ENCODE assay signal across 24 cellular contexts in genomic region chr19:55473201-55473600, GRCh38. TPM values are rescaled to one million over a fixed set of nuclear protein-coding genes. Genes with fewer than 3 reads are reported as not detected.
A peak's percentile ranks its signal among the peaks of the same experiment; 100 is the strongest.
DNase-seq lines count a peak whose midpoint lies in the region; ATAC-seq, FAIRE-seq and TF ChIP-seq lines count a peak whose summit lies in the region.
"Had no signal": no experiment of that assay in that cellular context is flagged by ENCODE, and none has a peak within 500 bp of the region (broad histone marks: within the 10 kb centered on the region; RNA-seq: fewer than 3 reads in every experiment).

No MANE protein-coding gene starts in this region.

- no peak for ATAC-seq in K562
- ATAC-seq in GM18861 (IDR thresholded peaks at IDR 0.05; ENCODE audit: unreplicated experiment), result no peak
- ATAC-seq: activated CD8-positive, alpha-beta T cell treated with anti-CD3 and anti-CD28 coated beads, Interleukin-2, amount 10 ng/mL, durations not matched to agents 7 days and 5 days; activated T-cell treated with anti-CD3 and anti-CD28 coated beads, Interleukin-2, amount 50 U/mL, for 4 hours; heart left ventricle had no signal

- no peak for TF ChIP-seq POLR2A in K562 (conservative IDR thresholded peaks at IDR 0.05)

- H3K36me3 Mint-ChIP-seq in nephron progenitor cell (ENCODE audit: low read depth), result no peaks in the 10 kb centered on the region
- H3K36me3 Mint-ChIP-seq: naive B cell had no signal

- H2AFZ ChIP-seq in K562 (ENCODE audit: low read depth, low read length), result peak overlapping the region; percentile 40; the same call in 1 of the 2 replicates

- H3K27ac ChIP-seq in 22Rv1, result peak overlapping the region; percentile 87
- H3K27ac ChIP-seq in K562 (ENCODE audit: extremely low read depth, low read depth, low read length), result no peak overlapping the region
- H3K27ac ChIP-seq: lower lobe of right lung, prostate gland, SK-N-MC had no signal

- peak overlapping the region in 1 of 2 experiments; percentile 66; a peak in 2 of 4 replicates for H3K9ac ChIP-seq in K562 (ENCODE audit: insufficient read depth in 1 of 2, low read depth in 2 of 2, low read length in 2 of 2)

- peaks cover 7% of the 10 kb centered on the region for H3K79me2 ChIP-seq in K562 (ENCODE audit: control insufficient read depth, insufficient read depth, low read length)

- BruUV-seq in K562 (replicated peaks; lab: Mats Ljungman, UMichigan), result no TSS peak

- no peak overlapping the region for H3K4me2 ChIP-seq in K562 (ENCODE audit: insufficient read depth, low read length)
- H3K4me2 ChIP-seq: smooth muscle cell had no signal

- peaks cover 52% of the 10 kb centered on the region for H3K4me1 Mint-ChIP-seq in nephron progenitor cell

- H3K36me3 ChIP-seq in K562 (ENCODE audit: control insufficient read depth, insufficient read depth, low read length), result no peaks in the 10 kb centered on the region; the same call in 1 of the 3 replicates
- H3K36me3 ChIP-seq: heart left ventricle, lower lobe of right lung, prostate gland had no signal

- POLR2A ChIA-PET in K562 (lab: Yijun Ruan, JAX), result no interaction called here

- no peak for TF ChIP-seq EP300 in K562 (IDR thresholded peaks at IDR 0.05; ENCODE audit: low read length)

- H3K4me3 Mint-ChIP-seq in nephron progenitor cell, result peak overlapping the region; percentile 52
- H3K4me3 Mint-ChIP-seq: activated B cell treated with CpG ODN at 0.5 μM for 24 hours; activated CD8-positive, alpha-beta T cell treated with anti-CD3 and anti-CD28 coated beads, Interleukin-2, amount 10 ng/mL, durations not matched to agents 7 days and 5 days; activated naive CD4-positive, alpha-beta T cell treated with anti-CD3 and anti-CD28 coated beads for 36 hours; activated T-cell treated with anti-CD3 and anti-CD28 coated beads, Interleukin-2, amount 50 U/mL, for 4 hours had no signal

- TF ChIP-seq RAD21 in K562 (CRISPR knock-in tag; conservative IDR thresholded peaks at IDR 0.05 in 1 of 2, IDR thresholded peaks at IDR 0.05 in 1 of 2), result no peak

- H3K4me1 ChIP-seq in K562 (replicated peaks in 1 of 2; ENCODE audit: control insufficient read depth in 2 of 2, insufficient read depth in 2 of 2, low read length in 2 of 2), result peaks cover 27 to 42% of the 10 kb centered on the region in 2 experiments
- H3K4me1 ChIP-seq: prostate gland had no signal

- in situ Hi-C loops in K562 (cut with MboI), result no loop called here

- H3K27ac Mint-ChIP-seq in nephron progenitor cell, result peak overlapping the region; percentile 92
- H3K27ac Mint-ChIP-seq: activated B cell treated with CpG ODN at 0.5 μM for 24 hours; activated CD8-positive, alpha-beta T cell treated with anti-CD3 and anti-CD28 coated beads, Interleukin-2, amount 10 ng/mL, durations not matched to agents 7 days and 5 days; activated naive CD4-positive, alpha-beta T cell treated with anti-CD3 and anti-CD28 coated beads for 36 hours had no signal

- no peaks in the 10 kb centered on the region for H3K9me3 ChIP-seq in K562 (replicated peaks; ENCODE audit: control insufficient read depth, insufficient read depth, low read depth, low read length)
- H3K9me3 ChIP-seq: heart left ventricle, lower lobe of right lung, prostate gland had no signal

- 60% methylated on average over 6 of the region's 8 CpGs for WGBS in K562 (ENCODE audit: insufficient coverage, low coverage, missing lambda C conversion rate)

- no peak for TF ChIP-seq CTCF in 22Rv1 (IDR thresholded peaks at IDR 0.05)
- TF ChIP-seq CTCF in K562 (IDR thresholded peaks at IDR 0.05 in 2 of 3, conservative IDR thresholded peaks at IDR 0.05 in 1 of 3; ENCODE audit: insufficient read depth in 2 of 3, low read depth in 1 of 3, low read length in 3 of 3), result no peak
- TF ChIP-seq CTCF in nephron progenitor cell (IDR thresholded peaks at IDR 0.05), result no peak

- H3K9me3 Mint-ChIP-seq in nephron progenitor cell, result no peaks in the 10 kb centered on the region
- H3K9me3 Mint-ChIP-seq: activated B cell treated with CpG ODN at 0.5 μM for 24 hours; activated naive CD4-positive, alpha-beta T cell treated with anti-CD3 and anti-CD28 coated beads for 36 hours; activated T-cell treated with anti-CD3 and anti-CD28 coated beads, Interleukin-2, amount 50 U/mL, for 4 hours; naive B cell had no signal

- H4K20me1 ChIP-seq in K562 (replicated peaks; ENCODE audit: control insufficient read depth, insufficient read depth, low read length), result no peaks in the 10 kb centered on the region

- no peaks in the 10 kb centered on the region for H3K27me3 ChIP-seq in K562 (ENCODE audit: control insufficient read depth in 2 of 2, insufficient read depth in 2 of 2, low read length in 2 of 2)
- H3K27me3 ChIP-seq: heart left ventricle had no signal

- peak; percentile 86 for DNase-seq in HT-29 (ENCODE audit: low spot score)
- no peak for DNase-seq in K562 (ENCODE audit: extremely low read depth in 1 of 4, low spot score in 3 of 4)
- DNase-seq in nephron progenitor cell, result no peak
- DNase-seq in DMS 273 treated with DMSO at 0.1 percent for 48 hours (lab: John Stamatoyannopoulos, UW), result no peak
- DNase-seq in activated naive CD4-positive, alpha-beta T cell treated with anti-CD3 and anti-CD28 coated beads, Interleukin-2, amount 50 U/mL, for 16 hours, result no peak
- no peak for DNase-seq in NCI-H187 (lab: John Stamatoyannopoulos, UW)
- DNase-seq: activated B cell treated with CpG ODN at 0.5 μM for 24 hours; activated CD8-positive, alpha-beta T cell treated with anti-CD3 and anti-CD28 coated beads, Interleukin-2, amount 10 ng/mL, durations not matched to agents 7 days and 5 days; activated naive CD4-positive, alpha-beta T cell treated with anti-CD3 and anti-CD28 coated beads for 36 hours; activated T-cell treated with anti-CD3 and anti-CD28 coated beads, Interleukin-2, amount 50 U/mL, for 4 hours; heart left ventricle; lower lobe of right lung; naive B cell; NCI-H1417 treated with DMSO at 0.1 percent for 48 hours; stimulated activated CD8-positive, alpha-beta memory T cell treated with anti-CD3 and anti-CD28 coated beads, Interleukin-4, amount 100 ng/mL, for 48 hours; T-helper 9 cell had no signal

- H3K4me3 ChIP-seq in K562, result no peak overlapping the region
- H3K4me3 ChIP-seq: heart left ventricle, lower lobe of right lung, prostate gland, SK-N-MC, smooth muscle cell had no signal

- FAIRE-seq in K562 (lab: Jason Lieb, UNC), result no peak
- FAIRE-seq: GM12892, urothelium cell line had no signal

- H3K9me1 ChIP-seq in K562 (ENCODE audit: control insufficient read depth, insufficient read depth, low read length), result no peaks in the 10 kb centered on the region

- CTCF ChIA-PET in K562 (lab: Yijun Ruan, JAX; ENCODE audit: low intra/inter-chr PET ratio), result no interaction called here

- H3K27me3 Mint-ChIP-seq in nephron progenitor cell (ENCODE audit: low read depth, poor library complexity), result peaks cover 4% of the 10 kb centered on the region
- H3K27me3 Mint-ChIP-seq: activated B cell treated with CpG ODN at 0.5 μM for 24 hours, naive B cell had no signal

- intact Hi-C loops in K562 (cut with micrococcal nuclease), result no loop called here

RNA-seq across cellular contexts. Expression of gene ZNF628, which starts 3.2 kb away (rescaled TPM):
- 29.9 TPM in 2 replicates for total RNA-seq in HT-29 (2014; rRNA removed; shearing (Covaris generic))
- total RNA-seq in K562 (2011; cell fraction: chromatin; rRNA removed; ENCODE audit: low replicate concordance), result 2.3 and 4.5 TPM in 2 replicates
- total RNA-seq in K562 (2011; cell fraction: nucleolus; rRNA removed), result 5.5 and 6.2 TPM in 2 replicates
- 2.3 and 2.4 TPM in 2 replicates for total RNA-seq in K562 (2011; cell fraction: nucleoplasm; rRNA removed)
- total RNA-seq in K562 (2014; rRNA removed) (3.7 and 5.7 TPM in 2 replicates), K562 (2014; rRNA removed; fragmentation: Illumina TruSeq; extraction: Trizol) (not detected in 2 replicates), K562 (2015; rRNA removed; fragmentation: Illumina TruSeq; extraction: Trizol) (0.76 and 1.5 TPM in 2 replicates), K562 (2021) (12.9 and 13.6 TPM in 2 replicates)
- polyA plus RNA-seq in K562 (2011; rRNA removed) (0.18 and 0.37 TPM in 2 replicates), K562 (2014; fragmentation: Illumina TruSeq; extraction: Trizol) (0.13 and 1.1 TPM in 2 replicates), K562 (2014; fragmentation: Nextera tagmentation; extraction: Ambion mirVana) (not detected), K562 (2014; rRNA removed) (3.7 and 6.4 TPM in 2 replicates)
- polyA plus RNA-seq in K562 (2011; cell fraction: cytosol; rRNA removed), result 0.28 and 1.3 TPM in 2 replicates
- polyA plus RNA-seq in K562 (2011; cell fraction: nucleus; rRNA removed), result 1.6 and 3.0 TPM in 2 replicates
- polyA plus RNA-seq in K562 (2012), result 6.5 and 9.2 TPM in 2 replicates
- 0.18 and 0.21 TPM in 2 replicates for polyA minus RNA-seq in K562 (2011; rRNA and poly(A)+ RNA removed)
- polyA minus RNA-seq in K562 (2011; cell fraction: cytosol; rRNA and poly(A)+ RNA removed), result 3.8 and 5.5 TPM in 2 replicates
- 1.9 and 2.0 TPM in 2 replicates for polyA minus RNA-seq in K562 (2011; cell fraction: nucleus; rRNA and poly(A)+ RNA removed)

RNA-seq across cellular contexts. Expression of gene C19orf85, which starts 8.7 kb away (rescaled TPM):
- total RNA-seq in HT-29 (2014; rRNA removed; shearing (Covaris generic)), result 0.41 and 0.83 TPM in 2 replicates
- total RNA-seq in K562 (2011; cell fraction: chromatin; rRNA removed; ENCODE audit: low replicate concordance), result not detected in 2 replicates
- not detected in 2 replicates for total RNA-seq in K562 (2011; cell fraction: nucleolus; rRNA removed)
- total RNA-seq in K562 (2011; cell fraction: nucleoplasm; rRNA removed), result not detected in 2 replicates
- total RNA-seq in K562 (2014; rRNA removed) (not detected in 2 replicates), K562 (2014; rRNA removed; fragmentation: Illumina TruSeq; extraction: Trizol) (not detected in 2 replicates), K562 (2015; rRNA removed; fragmentation: Illumina TruSeq; extraction: Trizol) (not detected in 2 replicates), K562 (2021) (not detected in 2 replicates)
- polyA plus RNA-seq in K562 (2011; rRNA removed) (not detected in 2 replicates), K562 (2014; fragmentation: Illumina TruSeq; extraction: Trizol) (not detected in 2 replicates), K562 (2014; fragmentation: Nextera tagmentation; extraction: Ambion mirVana) (not detected), K562 (2014; rRNA removed) (not detected in 2 replicates)
- polyA plus RNA-seq in K562 (2011; cell fraction: cytosol; rRNA removed), result not detected in 2 replicates
- not detected in 2 replicates for polyA plus RNA-seq in K562 (2011; cell fraction: nucleus; rRNA removed)
- polyA plus RNA-seq in K562 (2012), result not detected in 2 replicates
- polyA minus RNA-seq in K562 (2011; rRNA and poly(A)+ RNA removed), result not detected in 2 replicates
- polyA minus RNA-seq in K562 (2011; cell fraction: cytosol; rRNA and poly(A)+ RNA removed), result not detected in 2 replicates
- not detected in 2 replicates for polyA minus RNA-seq in K562 (2011; cell fraction: nucleus; rRNA and poly(A)+ RNA removed)
- total RNA-seq: activated B cell treated with CpG ODN at 0.5 μM for 24 hours; activated CD8-positive, alpha-beta T cell treated with anti-CD3 and anti-CD28 coated beads, Interleukin-2, amount 10 ng/mL, durations not matched to agents 7 days and 5 days; activated naive CD4-positive, alpha-beta T cell treated with anti-CD3 and anti-CD28 coated beads for 36 hours; activated T-cell treated with anti-CD3 and anti-CD28 coated beads, Interleukin-2, amount 50 U/mL, for 4 hours; heart left ventricle; lower lobe of right lung; prostate gland; smooth muscle cell; subcutaneous adipose tissue had no signal
- polyA plus RNA-seq: heart left ventricle, smooth muscle cell had no signal

RNA-seq across cellular contexts. Expression of gene ISOC2, which starts 11.8 kb away (rescaled TPM):
- total RNA-seq in HT-29 (2014; rRNA removed; shearing (Covaris generic)), result 323 and 339 TPM in 2 replicates
- total RNA-seq in K562 (2011; cell fraction: chromatin; rRNA removed; ENCODE audit: low replicate concordance), result 20.9 and 73.4 TPM in 2 replicates
- total RNA-seq in K562 (2011; cell fraction: nucleolus; rRNA removed), result 94.4 and 96.2 TPM in 2 replicates
- 62.6 and 89.3 TPM in 2 replicates for total RNA-seq in K562 (2011; cell fraction: nucleoplasm; rRNA removed)
- total RNA-seq in K562 (2014; rRNA removed) (229 and 491 TPM in 2 replicates), K562 (2014; rRNA removed; fragmentation: Illumina TruSeq; extraction: Trizol) (16.7 and 26.3 TPM in 2 replicates), K562 (2015; rRNA removed; fragmentation: Illumina TruSeq; extraction: Trizol) (99.3 and 105 TPM in 2 replicates), K562 (2021) (135 and 150 TPM in 2 replicates)
- polyA plus RNA-seq in K562 (2011; rRNA removed) (58.3 and 94.6 TPM in 2 replicates), K562 (2014; fragmentation: Illumina TruSeq; extraction: Trizol) (52.8 and 117 TPM in 2 replicates), K562 (2014; fragmentation: Nextera tagmentation; extraction: Ambion mirVana) (1 to 10 TPM; 1.2 to 6.2 TPM), K562 (2014; rRNA removed) (172 and 196 TPM in 2 replicates)
- polyA plus RNA-seq in K562 (2011; cell fraction: cytosol; rRNA removed), result 109 and 317 TPM in 2 replicates
- 145 and 201 TPM in 2 replicates for polyA plus RNA-seq in K562 (2011; cell fraction: nucleus; rRNA removed)
- polyA plus RNA-seq in K562 (2012), result 123 and 126 TPM in 2 replicates
- polyA minus RNA-seq in K562 (2011; rRNA and poly(A)+ RNA removed), result 13.9 and 17.6 TPM in 2 replicates
- 48.0 and 65.9 TPM in 2 replicates for polyA minus RNA-seq in K562 (2011; cell fraction: cytosol; rRNA and poly(A)+ RNA removed)
- 45.9 and 53.4 TPM in 2 replicates for polyA minus RNA-seq in K562 (2011; cell fraction: nucleus; rRNA and poly(A)+ RNA removed)

RNA-seq across cellular contexts. Expression of gene NAT14, which starts 11.8 kb away (rescaled TPM):
- 28.9 and 34.9 TPM in 2 replicates for total RNA-seq in HT-29 (2014; rRNA removed; shearing (Covaris generic))
- 27.4 and 88.5 TPM in 2 replicates for total RNA-seq in K562 (2011; cell fraction: chromatin; rRNA removed; ENCODE audit: low replicate concordance)
- 74.0 and 77.5 TPM in 2 replicates for total RNA-seq in K562 (2011; cell fraction: nucleolus; rRNA removed)
- total RNA-seq in K562 (2011; cell fraction: nucleoplasm; rRNA removed), result 51.5 and 61.8 TPM in 2 replicates
- 43.8 and 46.5 TPM in 2 replicates for total RNA-seq in K562 (2014; rRNA removed)
- total RNA-seq in K562 (2014; rRNA removed; fragmentation: Illumina TruSeq; extraction: Trizol), result 14.4 and 21.6 TPM in 2 replicates
- total RNA-seq in K562 (2015; rRNA removed; fragmentation: Illumina TruSeq; extraction: Trizol), result 25.3 and 25.7 TPM in 2 replicates
- 70.6 and 77.0 TPM in 2 replicates for total RNA-seq in K562 (2021)
- 30.3 and 44.3 TPM in 2 replicates for polyA plus RNA-seq in K562 (2011; rRNA removed)
- 45.6 and 55.9 TPM in 2 replicates for polyA plus RNA-seq in K562 (2011; cell fraction: cytosol; rRNA removed)
- 148 and 191 TPM in 2 replicates for polyA plus RNA-seq in K562 (2011; cell fraction: nucleus; rRNA removed)
- 56.6 and 78.2 TPM in 2 replicates for polyA plus RNA-seq in K562 (2012)
- polyA plus RNA-seq in K562 (2014; fragmentation: Illumina TruSeq; extraction: Trizol), result 26.7 and 33.2 TPM in 2 replicates
- polyA plus RNA-seq in K562 (2014; fragmentation: Nextera tagmentation; extraction: Ambion mirVana), result 1 to 10 TPM; 2.4 to 4.6 TPM
- polyA plus RNA-seq in K562 (2014; rRNA removed), result 61.7 and 62.8 TPM in 2 replicates
- polyA minus RNA-seq in K562 (2011; rRNA and poly(A)+ RNA removed), result 4.2 and 4.8 TPM in 2 replicates
- polyA minus RNA-seq in K562 (2011; cell fraction: cytosol; rRNA and poly(A)+ RNA removed), result 11.3 and 12.9 TPM in 2 replicates
- polyA minus RNA-seq in K562 (2011; cell fraction: nucleus; rRNA and poly(A)+ RNA removed), result 12.3 and 16.9 TPM in 2 replicates

RNA-seq across cellular contexts. Expression of gene SSC5D, which starts 15.0 kb away (rescaled TPM):
- total RNA-seq in HT-29 (2014; rRNA removed; shearing (Covaris generic)), result 0.18 TPM in 1 of 2 replicates, not detected in the other
- total RNA-seq in K562 (2011; cell fraction: chromatin; rRNA removed; ENCODE audit: low replicate concordance), result 2.5 and 3.9 TPM in 2 replicates
- total RNA-seq in K562 (2011; cell fraction: nucleolus; rRNA removed), result 2.4 and 3.2 TPM in 2 replicates
- 1.5 and 4.6 TPM in 2 replicates for total RNA-seq in K562 (2011; cell fraction: nucleoplasm; rRNA removed)
- total RNA-seq in K562 (2014; rRNA removed) (0.14 and 0.20 TPM in 2 replicates), K562 (2014; rRNA removed; fragmentation: Illumina TruSeq; extraction: Trizol) (0.03 and 0.04 TPM in 2 replicates), K562 (2015; rRNA removed; fragmentation: Illumina TruSeq; extraction: Trizol) (0.15 and 0.18 TPM in 2 replicates), K562 (2021) (0.67 and 0.71 TPM in 2 replicates)
- polyA plus RNA-seq in K562 (2011; rRNA removed) (0.07 and 0.12 TPM in 2 replicates), K562 (2014; fragmentation: Illumina TruSeq; extraction: Trizol) (0.19 TPM in 2 replicates), K562 (2014; fragmentation: Nextera tagmentation; extraction: Ambion mirVana) (not detected), K562 (2014; rRNA removed) (0.08 and 0.09 TPM in 2 replicates)
- 0.01 and 0.09 TPM in 2 replicates for polyA plus RNA-seq in K562 (2011; cell fraction: cytosol; rRNA removed)
- polyA plus RNA-seq in K562 (2011; cell fraction: nucleus; rRNA removed), result 0.63 and 1.4 TPM in 2 replicates
- polyA plus RNA-seq in K562 (2012), result 0.61 and 1.6 TPM in 2 replicates
- 0.09 and 0.14 TPM in 2 replicates for polyA minus RNA-seq in K562 (2011; rRNA and poly(A)+ RNA removed)
- 3.6 TPM in 1 of 2 replicates, not detected in the other for polyA minus RNA-seq in K562 (2011; cell fraction: cytosol; rRNA and poly(A)+ RNA removed)
- 0.94 and 1.00 TPM in 2 replicates for polyA minus RNA-seq in K562 (2011; cell fraction: nucleus; rRNA and poly(A)+ RNA removed)
